Comparison of ENCODE assay signal across 21 cellular contexts in genomic region chr10:91434041-91434440, GRCh38. TPM values are rescaled to one million over a fixed set of nuclear protein-coding genes. Genes with fewer than 3 reads are reported as not detected.
DNase-seq lines count a peak whose midpoint lies in the region; ATAC-seq, FAIRE-seq and TF ChIP-seq lines count a peak whose summit lies in the region.
"Had no signal": no experiment of that assay in that cellular context is flagged by ENCODE, and none has a peak within 500 bp of the region (broad histone marks: within the 10 kb centered on the region; RNA-seq: fewer than 3 reads in every experiment).

No MANE protein-coding gene starts in this region.

- H3K27me3 ChIP-seq in brain microvascular endothelial cell (replicated peaks) = no peaks in the 10 kb centered on the region
- H3K27me3 ChIP-seq in keratinocyte (ENCODE audit: control insufficient read depth, extremely low read depth, insufficient read depth, low read length) = no peaks in the 10 kb centered on the region
- H3K27me3 ChIP-seq: vagina had no signal

- no peak overlapping the region for H3K4me2 ChIP-seq in keratinocyte (ENCODE audit: control insufficient read depth, extremely low read depth, insufficient read depth, low read depth, low read length)

- H3K4me3 ChIP-seq in brain microvascular endothelial cell (ENCODE audit: low read depth, low read length) = no peak overlapping the region
- H3K4me3 ChIP-seq in keratinocyte (ENCODE audit: control insufficient read depth in 2 of 3, extremely low read depth in 1 of 3, insufficient read depth in 2 of 3, low read depth in 1 of 3, low read length in 3 of 3) = no peak overlapping the region
- H3K4me3 ChIP-seq: GM12878, lung, vagina had no signal

- no peak overlapping the region for H2AFZ ChIP-seq in keratinocyte (ENCODE audit: control insufficient read depth, low read length)

- TF ChIP-seq CTCF in brain microvascular endothelial cell (IDR thresholded peaks at IDR 0.05; ENCODE audit: low read depth, low read length, missing control alignments) (no peak), keratinocyte (optimal IDR thresholded peaks at IDR 0.05 in 1 of 3, IDR thresholded peaks at IDR 0.05 in 1 of 3, conservative IDR thresholded peaks at IDR 0.05 in 1 of 3; ENCODE audit: extremely low read depth in 1 of 3, insufficient read depth in 2 of 3, low read length in 3 of 3) (no peak)

- H4K20me1 ChIP-seq in keratinocyte (ENCODE audit: control insufficient read depth, extremely low read depth, insufficient read depth, low read length) = no peaks in the 10 kb centered on the region

- H3K27ac ChIP-seq in brain microvascular endothelial cell (no peak overlapping the region), keratinocyte (ENCODE audit: control insufficient read depth, insufficient read depth, low read length) (no peak overlapping the region)
- H3K27ac ChIP-seq: vagina had no signal

- H3K79me2 ChIP-seq in keratinocyte (ENCODE audit: control insufficient read depth, insufficient read depth, low read length) = no peaks in the 10 kb centered on the region

- no peaks in the 10 kb centered on the region for H3K9me1 ChIP-seq in keratinocyte (ENCODE audit: control insufficient read depth, extremely low read depth, insufficient read depth, low read length)

- no peaks in the 10 kb centered on the region for H3K9me3 ChIP-seq in keratinocyte (ENCODE audit: control insufficient read depth, low read depth, low read length)
- H3K9me3 ChIP-seq: vagina had no signal

- H3K4me1 ChIP-seq in keratinocyte (ENCODE audit: control insufficient read depth, extremely low read depth, insufficient read depth, low read length) = no peaks in the 10 kb centered on the region

- FAIRE-seq in keratinocyte (lab: Jason Lieb, UNC) = peak; percentile 39
- FAIRE-seq: G401.6, GM12878 had no signal

- intact Hi-C loops in left colon (cut with DNase I, micrococcal nuclease) = no loop called here

- dilution Hi-C loops in keratinocyte (cut with MboI; ENCODE audit: extremely low pct_ligation_motif_present, low sequenced_read_pairs) = no loop called here

- peak; percentile 34 for DNase-seq in A172 (ENCODE audit: low spot score)
- DNase-seq in HT1080 (ENCODE audit: low read depth) = peak; percentile 86
- peak; percentile 23 for DNase-seq in brain microvascular endothelial cell
- DNase-seq in keratinocyte (ENCODE audit: low read depth, low spot score) = no peak
- no peak for DNase-seq in left colon
- DNase-seq in NCI-H187 (lab: John Stamatoyannopoulos, UW) = no peak
- DNase-seq: activated CD8-positive, alpha-beta memory T cell treated with anti-CD3 and anti-CD28 coated beads, Interleukin-2, amount 10 ng/mL, durations not matched to agents 7 days and 5 days; activated naive CD4-positive, alpha-beta T cell; COR-L47; foreskin melanocyte; GOT3; natural killer cell; NCI-H146; SHP77 treated with DMSO at 0.1 percent for 48 hours; stimulated activated naive CD4-positive, alpha-beta T cell treated with Interleukin-2 at 50 U/mL for 16 hours had no signal

- in situ Hi-C loops in brain microvascular endothelial cell (cut with HindIII; ENCODE audit: low pct_ligation_motif_present, low sequenced_read_pairs) = no loop called here

- ATAC-seq in left colon (no peak), HG02759 (IDR thresholded peaks at IDR 0.05; ENCODE audit: unreplicated experiment) (no peak), HG03378 (IDR thresholded peaks at IDR 0.05; ENCODE audit: unreplicated experiment) (no peak)
- ATAC-seq: activated CD8-positive, alpha-beta memory T cell treated with anti-CD3 and anti-CD28 coated beads, Interleukin-2, amount 10 ng/mL, durations not matched to agents 7 days and 5 days; GM12878; natural killer cell had no signal

- H3K9ac ChIP-seq in keratinocyte (ENCODE audit: control insufficient read depth, extremely low read depth, insufficient read depth, low read length) = no peak overlapping the region

- H3K36me3 ChIP-seq in brain microvascular endothelial cell (replicated peaks) (no peaks in the 10 kb centered on the region), keratinocyte (ENCODE audit: control insufficient read depth in 2 of 2, extremely low read depth in 1 of 2, insufficient read depth in 2 of 2, low read length in 2 of 2) (no peaks in the 10 kb centered on the region)

RNA-seq across cellular contexts. Expression of gene HECTD2, which starts 23.9 kb away (rescaled TPM):
- 9.6 and 11.6 TPM in 2 replicates for total RNA-seq in A172 (2014; rRNA removed; shearing (Covaris generic))
- total RNA-seq in HT1080 (2014; rRNA removed; shearing (Covaris generic)) = 3.8 and 7.1 TPM in 2 replicates
- polyA plus RNA-seq in HT1080 (2015; cell fraction: cytosol; rRNA removed) = 3.7 and 6.9 TPM in 2 replicates
- polyA plus RNA-seq in HT1080 (2015; cell fraction: nucleus; rRNA removed) = 14.6 and 14.7 TPM in 2 replicates
- 1.00 to 2.2 TPM (median 2.0 TPM) in 3 replicates for polyA plus RNA-seq in keratinocyte
- 0.82 TPM for polyA plus RNA-seq in keratinocyte (2011; ENCODE audit: low read depth)
- polyA plus RNA-seq in keratinocyte (2011; cell fraction: cytosol; rRNA removed) = 0.57 and 1.5 TPM in 2 replicates
- 2.6 and 3.2 TPM in 2 replicates for polyA plus RNA-seq in keratinocyte (2011; cell fraction: nucleus; rRNA removed)
- 1.00 and 1.3 TPM in 2 replicates for polyA plus RNA-seq in keratinocyte (2012; ENCODE audit: low replicate concordance)
- 1.8 to 4.7 TPM (median 2.6 TPM) in 3 replicates for polyA minus RNA-seq in keratinocyte
- polyA minus RNA-seq in keratinocyte (2011; cell fraction: cytosol; rRNA and poly(A)+ RNA removed) = 0.96 TPM
- 2.1 and 3.5 TPM in 2 replicates for polyA minus RNA-seq in keratinocyte (2011; cell fraction: nucleus; rRNA and poly(A)+ RNA removed)
- total RNA-seq in left colon = 1 to 10 TPM; 3.8 to 5.9 TPM

Comparison
In these comparisons a context has a peak if more than half of its experiments do, and no peak if none do; other contexts are left out.
1. DNase-seq: peak in A172 (single experiment), HT1080 (single experiment) and brain microvascular endothelial cell (single experiment); none in keratinocyte (single experiment), left colon (0 of 2) and NCI-H187 (0 of 2).